In genomic region chr7:106047146-106047545, GRCh38 we compare ENCODE assay signal across 15 cellular contexts.
DNase-seq lines count a peak whose midpoint lies in the region; ATAC-seq and TF ChIP-seq lines count a peak whose summit lies in the region.
"Had no signal": no experiment of that assay in that cellular context is flagged by ENCODE, and none has a peak within 500 bp of the region (broad histone marks: within the 10 kb centered on the region; RNA-seq: fewer than 3 reads in every experiment).

No MANE protein-coding gene starts in this region.

- ATAC-seq in effector memory CD8-positive, alpha-beta T cell (replicated peaks) = no peak

- H3K36me3 Mint-ChIP-seq in effector memory CD8-positive, alpha-beta T cell (ENCODE audit: insufficient read depth) = peaks cover 2% of the 10 kb centered on the region
- H3K36me3 Mint-ChIP-seq: CD4-positive, CD25-positive, alpha-beta regulatory T cell had no signal

- no peaks in the 10 kb centered on the region for H3K9me3 Mint-ChIP-seq in effector memory CD8-positive, alpha-beta T cell

- intact Hi-C loops in adrenal gland (cut with DNase I) = loop anchor here in 1 of 2 donors (10.0 kb wide), 2 partner anchors 112 to 392 kb away; no protein-coding TSS in a partner anchor

- no peaks in the 10 kb centered on the region for H3K36me3 ChIP-seq in adrenal gland (replicated peaks in 1 of 2)
- H3K36me3 ChIP-seq: BE2C, HAP-1 had no signal

- peaks cover 10 to 18% of the 10 kb centered on the region in 2 donors for H3K4me1 ChIP-seq in adrenal gland (replicated peaks in 1 of 2)
- H3K4me1 ChIP-seq: Caco-2 had no signal

- no peak for TF ChIP-seq CTCF in adrenal gland (IDR thresholded peaks at IDR 0.05)

- 86 to 94% (median 90%) methylated on average over 5 of the region's 5 CpGs for WGBS in adrenal gland, 4 donors

- peaks cover 6 to 40% of the 10 kb centered on the region in 2 donors for H3K27me3 Mint-ChIP-seq in effector memory CD8-positive, alpha-beta T cell

- peaks cover 8 to 9% of the 10 kb centered on the region in 2 donors for H3K4me1 Mint-ChIP-seq in effector memory CD8-positive, alpha-beta T cell (ENCODE audit: low read depth in 2 of 2)

- no peak overlapping the region for H3K4me3 Mint-ChIP-seq in effector memory CD8-positive, alpha-beta T cell
- H3K4me3 Mint-ChIP-seq: CD4-positive, CD25-positive, alpha-beta regulatory T cell had no signal

- no peak overlapping the region for H3K27ac Mint-ChIP-seq in effector memory CD8-positive, alpha-beta T cell
- H3K27ac Mint-ChIP-seq: CD4-positive, CD25-positive, alpha-beta regulatory T cell had no signal

- no peaks in the 10 kb centered on the region for H3K27me3 ChIP-seq in adrenal gland
- H3K27me3 ChIP-seq: BE2C had no signal

- peak; percentile 55 for DNase-seq in G401 (ENCODE audit: low spot score)
- DNase-seq in NCI-H69 (lab: John Stamatoyannopoulos, UW) = peak; percentile 73
- peak; percentile 24 for DNase-seq in fibroblast of gingiva (ENCODE audit: low read depth)
- DNase-seq in renal cortical epithelial cell (ENCODE audit: low read depth) = peak; percentile 27
- no peak for DNase-seq in adrenal gland
- DNase-seq in GOT3 (lab: John Stamatoyannopoulos, UW) = no peak
- DNase-seq in effector memory CD8-positive, alpha-beta T cell = no peak
- no peak for DNase-seq in SIG-M5 (lab: John Stamatoyannopoulos, UW)
- DNase-seq: ACHN; BE2C; Caco-2; CD4-positive, CD25-positive, alpha-beta regulatory T cell; DMS79 treated with DMSO at 0.1 percent for 48 hours; KG1 had no signal

- no peak overlapping the region for H3K27ac ChIP-seq in adrenal gland

- H3K9me3 ChIP-seq in adrenal gland (replicated peaks in 1 of 3) = no peaks in the 10 kb centered on the region
- H3K9me3 ChIP-seq: BE2C, Caco-2, HAP-1 had no signal

- in situ Hi-C loops in G401 (cut with HindIII; ENCODE audit: low sequenced_read_pairs) = no loop called here

- no peak for TF ChIP-seq POLR2A in adrenal gland (IDR thresholded peaks at IDR 0.05)

- no peak overlapping the region for H3K4me3 ChIP-seq in adrenal gland
- H3K4me3 ChIP-seq: HAP-1 had no signal

Comparison
In these comparisons a context has a peak if more than half of its experiments do, and no peak if none do; other contexts are left out.
1. DNase-seq: peak in G401 (single experiment), NCI-H69 (single experiment), fibroblast of gingiva (single experiment) and renal cortical epithelial cell (single experiment); none in adrenal gland (0 of 7), GOT3 (single experiment), effector memory CD8-positive, alpha-beta T cell (0 of 3) and SIG-M5 (single experiment).